In genomic region chr4:54092800-54093608, GRCh38 we compare ENCODE assay signal across 1 cellular context.
A peak's percentile ranks its signal among the peaks of the same experiment; 100 is the strongest.
TF ChIP-seq lines count a peak whose summit lies in the region.

No MANE protein-coding gene starts in this region.

TF ChIP-seq in GM23338, 12 proteins besides CTCF, POLR2A, EP300 and RAD21:
- TF ChIP-seq ZNF462 (CRISPR knock-in tag; IDR thresholded peaks at IDR 0.05): no peak
- peak; percentile 82 for TF ChIP-seq EZH2 (IDR thresholded peaks at IDR 0.05; ENCODE audit: low read depth, unreplicated experiment)
